Comparison of ENCODE assay signal across 26 cellular contexts in the genomic region with DNA sequence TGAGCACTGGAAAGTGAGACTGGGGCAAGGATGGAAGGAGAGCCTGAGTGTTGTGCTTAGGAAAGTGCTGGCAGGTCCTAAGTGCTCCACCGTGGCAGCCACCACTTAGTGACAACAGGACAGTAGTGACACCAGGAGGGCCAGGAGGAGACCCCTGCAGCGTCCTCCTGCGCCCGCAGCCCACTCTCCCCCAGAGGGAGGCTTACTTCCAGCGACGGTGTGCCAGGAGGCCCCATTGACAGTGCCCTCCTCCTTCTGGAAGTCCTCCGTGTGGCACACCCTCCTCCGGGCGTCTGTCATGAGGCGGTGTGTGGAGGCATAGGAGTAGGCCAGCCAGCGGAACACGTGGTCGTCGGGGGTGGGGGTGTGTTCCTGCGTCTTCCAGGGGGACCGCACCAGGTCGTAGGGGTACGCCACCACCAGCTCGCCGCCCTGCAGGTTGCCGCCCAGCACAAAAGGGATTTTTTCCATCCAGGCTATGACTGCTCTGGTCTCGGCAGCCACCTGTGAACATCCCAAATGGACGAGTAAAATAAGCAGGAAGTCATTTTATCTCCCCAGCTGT.
"Had no signal": no experiment of that assay in that cellular context is flagged by ENCODE, and none has a peak within 500 bp of the region (broad histone marks: within the 10 kb centered on the region; RNA-seq: fewer than 3 reads in every experiment).

No MANE protein-coding gene starts in this region.

- H3K4me3 ChIP-seq: MG63, Peyer's patch, SJSA1 had no signal

- DNase-seq: activated CD4-positive, alpha-beta memory T cell treated with anti-CD3 and anti-CD28 coated beads for 36 hours; activated CD4-positive, alpha-beta T cell treated with anti-CD3 and anti-CD28 coated beads for 36 hours; activated CD4-positive, alpha-beta T cell treated with anti-CD3 and anti-CD28 coated beads, Interleukin-2, amount 10 ng/mL, durations not matched to agents 7 days and 5 days; activated CD8-positive, alpha-beta memory T cell treated with anti-CD3 and anti-CD28 coated beads, Interleukin-2, amount 50 U/mL, for 4 hours; activated effector memory CD4-positive, alpha-beta T cell treated with Interleukin-2 at 50 U/mL for 16 hours; activated naive CD4-positive, alpha-beta T cell treated with anti-CD3 and anti-CD28 coated beads, Interleukin-2, amount 10 ng/mL, durations not matched to agents 7 days and 5 days; activated naive CD8-positive, alpha-beta T cell treated with anti-CD3 and anti-CD28 coated beads, Interleukin-2, amount 50 U/mL, for 24 hours; activated T-cell treated with anti-CD3 and anti-CD28 coated beads, Interleukin-2, amount 50 U/mL, for 48 hours; anterior cingulate cortex; central memory CD4-positive, alpha-beta T cell; Kasumi-1; KG1; MG63; NCI-H1048; NCI-H1105 treated with DMSO at 0.1 percent for 48 hours; NCI-H1436 treated with DMSO at 0.1 percent for 48 hours; NCI-H1694 treated with DMSO at 0.1 percent for 48 hours; NCI-H2029; NCI-H345; NCI-H524 treated with DMSO at 0.1 percent for 48 hours; Peyer's patch; RPMI8226; SHP77 treated with DMSO at 0.1 percent for 48 hours; SK-N-SH had no signal

- ATAC-seq: activated CD4-positive, alpha-beta T cell treated with anti-CD3 and anti-CD28 coated beads for 36 hours; activated CD4-positive, CD25-positive, alpha-beta regulatory T cell treated with anti-CD3 and anti-CD28 coated beads, Interleukin-2, amount 50 U/mL, for 24 hours; activated naive CD8-positive, alpha-beta T cell treated with anti-CD3 and anti-CD28 coated beads, Interleukin-2, amount 50 U/mL, for 24 hours had no signal

- H3K9me3 ChIP-seq: MG63, Peyer's patch, SJSA1, SK-N-SH had no signal

- H3K27ac ChIP-seq: Peyer's patch, SJSA1 had no signal

- H3K4me2 ChIP-seq: SK-N-SH had no signal

- H3K9ac ChIP-seq: SK-N-SH had no signal

- H3K27me3 ChIP-seq: Peyer's patch, SJSA1 had no signal

- H3K36me3 ChIP-seq: MG63, Peyer's patch, SJSA1 had no signal

- H3K4me1 ChIP-seq: SJSA1 had no signal
